ENCODE assay signal across 8 cellular contexts in the genomic region with DNA sequence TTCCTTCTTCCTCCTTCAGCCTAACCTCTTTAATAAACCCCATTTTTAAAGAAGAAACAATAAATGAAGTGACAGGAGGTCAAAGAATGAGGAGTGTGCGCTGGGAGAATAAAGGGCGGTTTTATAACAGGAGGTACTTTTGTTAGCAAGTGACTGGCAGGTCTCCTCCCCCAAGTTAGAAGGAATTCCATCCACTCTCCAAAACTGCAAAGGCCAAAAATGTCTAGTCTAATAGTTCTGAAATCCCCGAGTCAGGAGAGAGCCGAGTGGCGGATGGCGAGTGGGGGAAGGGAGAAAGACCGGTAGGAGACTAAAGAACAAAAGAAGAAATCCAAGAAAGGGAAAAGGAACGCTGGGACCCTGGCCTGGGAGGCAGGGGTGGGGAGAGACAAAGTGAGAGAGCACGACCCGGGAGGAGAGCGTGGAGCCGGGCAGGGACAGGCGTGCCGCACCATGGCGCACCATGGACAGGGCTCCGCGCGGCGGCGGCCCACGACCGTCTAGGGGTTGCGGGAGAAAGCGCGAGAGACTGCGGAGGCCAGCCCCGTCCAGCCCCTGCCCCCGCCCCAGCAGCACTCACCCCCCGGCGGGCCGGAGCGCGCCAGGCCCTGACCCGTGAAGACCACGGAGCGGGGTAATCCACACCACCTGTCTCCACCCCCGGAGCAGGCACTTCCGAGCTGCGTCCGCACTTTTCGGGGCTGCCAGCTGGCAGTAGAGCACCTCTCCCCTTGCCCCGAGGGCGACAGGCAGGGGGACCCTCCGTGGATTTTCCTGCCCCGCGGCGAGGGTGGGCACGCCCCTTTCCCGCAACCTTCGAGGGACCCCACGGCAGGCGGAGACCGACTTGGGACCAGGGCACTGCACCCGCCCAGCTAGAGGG. TPM values are rescaled to one million over a fixed set of nuclear protein-coding genes. Genes with fewer than 3 reads are reported as not detected.
DNase-seq lines count a peak whose midpoint lies in the region; ATAC-seq, FAIRE-seq and TF ChIP-seq lines count a peak whose summit lies in the region.

No MANE protein-coding gene starts in this region.

- H3K27ac ChIP-seq in iPS-20b (ENCODE audit: low read length) (no peak overlapping the region), thoracic aorta (peak overlapping the region; percentile 63 to 79)

- ATAC-seq in thoracic aorta (ENCODE audit: insufficient number of reproducible peaks, low FRiP score, low read depth), result no peak
- no peak for ATAC-seq in GM19351 (IDR thresholded peaks at IDR 0.05; ENCODE audit: unreplicated experiment)

- DNase-seq in A172 (ENCODE audit: low spot score) (peak; percentile 64), H54 (ENCODE audit: insufficient read length, low spot score) (peak; percentile 24), anterior cingulate cortex (lab: John Stamatoyannopoulos, UW) (peak in 35 of 58 donors; percentile 7 to 59 (median 30)), thoracic aorta (ENCODE audit: low spot score) (no peak), AML-193 (lab: John Stamatoyannopoulos, UW) (no peak)
- no peak for DNase-seq in activated naive CD4-positive, alpha-beta T cell (lab: John Stamatoyannopoulos, UW)

- no peak for TF ChIP-seq POLR2A in H54 (IDR thresholded peaks at IDR 0.05; ENCODE audit: low read depth, low read length)

- H3K36me3 ChIP-seq in iPS-20b (ENCODE audit: insufficient read depth, low read depth, low read length) (no peaks in the 10 kb centered on the region; the same call in 1 of the 2 replicates), thoracic aorta (no peaks in the 10 kb centered on the region)

- H3K4me1 ChIP-seq in iPS-20b (ENCODE audit: insufficient read depth, low read length) (peaks cover 33% of the 10 kb centered on the region), thoracic aorta (ENCODE audit: control insufficient read depth in 1 of 2, low read depth in 2 of 2) (peaks cover 0 to 22% of the 10 kb centered on the region in 2 donors)

- H3K27me3 ChIP-seq in iPS-20b (ENCODE audit: insufficient read depth, low read length), result peaks cover 49% of the 10 kb centered on the region
- no peaks in the 10 kb centered on the region for H3K27me3 ChIP-seq in thoracic aorta (replicated peaks; ENCODE audit: insufficient read depth)

- H3K4me3 ChIP-seq in iPS-20b (ENCODE audit: low read length) (peak overlapping the region; percentile 91), thoracic aorta (peak overlapping the region; percentile 85)

- H3K9me3 ChIP-seq in iPS-20b (ENCODE audit: insufficient read depth, low read depth, low read length) (no peaks in the 10 kb centered on the region), thoracic aorta (no peaks in the 10 kb centered on the region)

- TF ChIP-seq CTCF in thoracic aorta (IDR thresholded peaks at IDR 0.05), result no peak

- no peak for FAIRE-seq in H54 (lab: Jason Lieb, UNC)

- H3K9ac ChIP-seq in iPS-20b (ENCODE audit: low read depth, low read length), result peak overlapping the region; percentile 81; the same call in 1 of the 2 replicates

RNA-seq across cellular contexts. Expression of gene CDH2, which starts 1.6 kb away (rescaled TPM):
- 254 and 285 TPM in 2 replicates for total RNA-seq in A172 (2014; rRNA removed; shearing (Covaris generic))
- 10 to 100 TPM; 25.9 to 37.9 TPM for total RNA-seq in thoracic aorta

Comparison
In these comparisons a context has a peak if more than half of its experiments do, and no peak if none do; other contexts are left out.
1. DNase-seq: peak in A172 (single experiment), H54 (single experiment) and anterior cingulate cortex (35 of 58); none in thoracic aorta (single experiment), AML-193 (0 of 2) and activated naive CD4-positive, alpha-beta T cell (0 of 4).